11 cellular contexts compared by ENCODE assay signal in the genomic region with DNA sequence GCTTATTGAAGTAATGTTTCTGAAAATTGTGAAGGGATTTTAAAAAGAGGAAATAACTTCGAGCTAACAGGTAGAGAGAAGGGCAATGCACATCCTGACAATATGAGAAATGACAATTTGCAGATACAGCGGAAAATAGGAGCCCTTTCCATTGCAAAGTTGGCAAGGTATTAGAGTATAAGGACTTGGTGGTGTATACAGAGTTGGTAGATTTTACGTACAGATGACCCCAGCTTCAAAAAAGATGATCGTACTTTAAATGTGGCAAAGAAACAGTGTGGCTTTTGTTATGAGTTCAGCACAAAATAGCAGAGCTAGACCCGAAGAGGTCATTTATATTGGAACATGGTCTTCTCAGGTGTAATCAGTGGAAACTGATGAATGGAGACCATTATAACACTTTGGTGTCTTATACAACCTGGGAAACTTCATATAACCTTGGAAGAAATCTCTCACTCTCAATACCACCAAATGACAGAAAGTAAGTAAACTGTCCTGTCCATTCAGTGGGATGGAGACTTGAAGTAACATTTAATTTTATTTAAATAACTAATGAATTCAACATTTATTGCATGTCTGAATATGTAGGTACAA. TPM values are rescaled to one million over a fixed set of nuclear protein-coding genes. Genes with fewer than 3 reads are reported as not detected.
DNase-seq lines count a peak whose midpoint lies in the region; ATAC-seq and TF ChIP-seq lines count a peak whose summit lies in the region.
"Had no signal": no experiment of that assay in that cellular context is flagged by ENCODE, and none has a peak within 500 bp of the region (broad histone marks: within the 10 kb centered on the region; RNA-seq: fewer than 3 reads in every experiment).

No MANE protein-coding gene starts in this region.

- TF ChIP-seq POLR2A in heart left ventricle (IDR thresholded peaks at IDR 0.05) (no peak), upper lobe of left lung (IDR thresholded peaks at IDR 0.05) (no peak)

- no peak for TF ChIP-seq CTCF in heart left ventricle (IDR thresholded peaks at IDR 0.05)
- TF ChIP-seq CTCF in upper lobe of left lung (IDR thresholded peaks at IDR 0.05), result no peak

- no peaks in the 10 kb centered on the region for H3K27me3 Mint-ChIP-seq in activated T-helper 2 cell treated with anti-CD3 and anti-CD28 coated beads, Interferon-gamma antibody, Interleukin-2, Interleukin-4, amounts not matched to agents 10 μg/mL and 5 μg/mL and 100 μg/mL, durations not matched to agents 14 hours and 24 hours and 36 hours (ENCODE audit: low read depth)
- H3K27me3 Mint-ChIP-seq in memory B cell, result peaks cover 7% of the 10 kb centered on the region

- 47 to 64% (median 56%) methylated on average over 5 of the region's 5 CpGs for WGBS in heart left ventricle, 4 donors
- WGBS in upper lobe of left lung, 2 donors, result 25 to 28% methylated on average over 5 of the region's 5 CpGs

- peaks cover 16% of the 10 kb centered on the region for H3K9me3 Mint-ChIP-seq in activated T-helper 2 cell treated with anti-CD3 and anti-CD28 coated beads, Interferon-gamma antibody, Interleukin-2, Interleukin-4, amounts not matched to agents 10 μg/mL and 5 μg/mL and 100 μg/mL, durations not matched to agents 14 hours and 24 hours and 36 hours
- H3K9me3 Mint-ChIP-seq in memory B cell, result peaks cover 13% of the 10 kb centered on the region

- peak overlapping the region; percentile 79 for H3K4me3 Mint-ChIP-seq in activated T-helper 2 cell treated with anti-CD3 and anti-CD28 coated beads, Interferon-gamma antibody, Interleukin-2, Interleukin-4, amounts not matched to agents 10 μg/mL and 5 μg/mL and 100 μg/mL, durations not matched to agents 14 hours and 24 hours and 36 hours (ENCODE audit: low read depth)
- H3K4me3 Mint-ChIP-seq in memory B cell, result peak overlapping the region; percentile 76

- peaks cover 21% of the 10 kb centered on the region for H3K36me3 Mint-ChIP-seq in activated T-helper 2 cell treated with anti-CD3 and anti-CD28 coated beads, Interferon-gamma antibody, Interleukin-2, Interleukin-4, amounts not matched to agents 10 μg/mL and 5 μg/mL and 100 μg/mL, durations not matched to agents 14 hours and 24 hours and 36 hours (ENCODE audit: low read depth)
- peaks cover 17% of the 10 kb centered on the region for H3K36me3 Mint-ChIP-seq in memory B cell

- no peak for TF ChIP-seq EP300 in upper lobe of left lung (IDR thresholded peaks at IDR 0.05)

- peaks cover 44% of the 10 kb centered on the region for H3K4me1 Mint-ChIP-seq in activated T-helper 2 cell treated with anti-CD3 and anti-CD28 coated beads, Interferon-gamma antibody, Interleukin-2, Interleukin-4, amounts not matched to agents 10 μg/mL and 5 μg/mL and 100 μg/mL, durations not matched to agents 14 hours and 24 hours and 36 hours (ENCODE audit: low read depth)
- peaks cover 8% of the 10 kb centered on the region for H3K4me1 Mint-ChIP-seq in memory B cell

- peaks cover 0 to 21% (median 5%) of the 10 kb centered on the region in 12 donors for H3K9me3 ChIP-seq in heart left ventricle
- peaks cover 0 to 4% (median 0%) of the 10 kb centered on the region in 4 donors for H3K9me3 ChIP-seq in upper lobe of left lung

- DNase-seq in heart left ventricle (no peak), cardiac septum (ENCODE audit: low spot score) (no peak), memory B cell (ENCODE audit: low spot score in 2 of 2) (no peak), upper lobe of left lung (no peak), NCI-H526 (lab: John Stamatoyannopoulos, UW) (no peak)
- DNase-seq in activated T-helper 2 cell treated with anti-CD3 and anti-CD28 coated beads, Interferon-gamma antibody, Interleukin-2, Interleukin-4, amounts not matched to agents 10 μg/mL and 5 μg/mL and 100 μg/mL, durations not matched to agents 14 hours and 24 hours and 36 hours (ENCODE audit: low spot score), result no peak
- DNase-seq: NCI-H1930 had no signal

- intact Hi-C loops in heart left ventricle (cut with DNase I), result no loop called here
- intact Hi-C loops in cardiac septum (cut with DNase I), result loop anchor here (10.0 kb wide), 2 partner anchors 222 to 498 kb away; no protein-coding TSS in a partner anchor
- intact Hi-C loops in activated T-helper 2 cell treated with anti-CD3 and anti-CD28 coated beads, Interferon-gamma antibody, Interleukin-2, Interleukin-4, amounts not matched to agents 10 μg/mL and 5 μg/mL and 100 μg/mL, durations not matched to agents 14 hours and 24 hours and 36 hours (cut with micrococcal nuclease), result loop anchor here (5.0 to 10.0 kb wide), 3 partner anchors 60 to 622 kb away; no protein-coding TSS in a partner anchor

- no peak for ATAC-seq in heart left ventricle
- peak; percentile 28 for ATAC-seq in memory B cell (ENCODE audit: low read depth)
- no peak for ATAC-seq in upper lobe of left lung (ENCODE audit: low FRiP score in 2 of 2)
- ATAC-seq in HG03135 (IDR thresholded peaks at IDR 0.05; ENCODE audit: unreplicated experiment), result no peak
- no peak for ATAC-seq in GM21447 (IDR thresholded peaks at IDR 0.05; ENCODE audit: unreplicated experiment)

- H3K36me3 ChIP-seq in heart left ventricle (peaks cover 0 to 3% (median 0%) of the 10 kb centered on the region in 9 donors), upper lobe of left lung (no peaks in the 10 kb centered on the region)
- H3K36me3 ChIP-seq: BLaER1 treated with 17β-estradiol and CSF1 and Interleukin-3, amounts not matched to agents 10 nM and 100 nM had no signal

- peak overlapping the region; percentile 84 for H3K27ac Mint-ChIP-seq in activated T-helper 2 cell treated with anti-CD3 and anti-CD28 coated beads, Interferon-gamma antibody, Interleukin-2, Interleukin-4, amounts not matched to agents 10 μg/mL and 5 μg/mL and 100 μg/mL, durations not matched to agents 14 hours and 24 hours and 36 hours
- peak overlapping the region; percentile 21 for H3K27ac Mint-ChIP-seq in memory B cell

- H3K27ac ChIP-seq in heart left ventricle, result peak overlapping the region in 11 of 12 donors; percentile 4 to 95 (median 79)
- H3K27ac ChIP-seq in upper lobe of left lung, result peak overlapping the region; percentile 1 to 94 (median 74)
- H3K27ac ChIP-seq: BLaER1 treated with 17β-estradiol and CSF1 and Interleukin-3, amounts not matched to agents 10 nM and 100 nM; VCaP had no signal

- H3K4me3 ChIP-seq in heart left ventricle (peak overlapping the region in 11 of 12 donors; percentile 31 to 72 (median 52)), upper lobe of left lung (peak overlapping the region in 3 of 4 donors; percentile 37 to 52 (median 48))
- H3K4me3 ChIP-seq: BLaER1 treated with 17β-estradiol and CSF1 and Interleukin-3, amounts not matched to agents 10 nM and 100 nM had no signal

- peaks cover 0 to 37% (median under 1%) of the 10 kb centered on the region in 12 donors for H3K4me1 ChIP-seq in heart left ventricle
- H3K4me1 ChIP-seq in upper lobe of left lung, result peaks cover 0 to 10% (median 6%) of the 10 kb centered on the region in 4 donors

- H3K27me3 ChIP-seq in heart left ventricle, result no peaks in the 10 kb centered on the region
- H3K27me3 ChIP-seq in upper lobe of left lung, result no peaks in the 10 kb centered on the region

RNA-seq across cellular contexts. Expression of a gene that starts 2.3 kb away (rescaled TPM):
- total RNA-seq in heart left ventricle (10 to 100 TPM in 1 of 9 donors, 1 to 10 TPM in 8; 2.7 to 18.8 (median 4.5) TPM), cardiac septum (6.7 TPM), upper lobe of left lung (10 to 100 TPM in 5 of 6 donors, 1 to 10 TPM in 1; 8.4 to 37.8 (median 25.7) TPM)
- 1 to 10 TPM; 3.7 to 5.2 TPM for polyA plus RNA-seq in heart left ventricle
- total RNA-seq in activated T-helper 2 cell treated with anti-CD3 and anti-CD28 coated beads, Interferon-gamma antibody, Interleukin-2, Interleukin-4, amounts not matched to agents 10 μg/mL and 5 μg/mL and 100 μg/mL, durations not matched to agents 14 hours and 24 hours and 36 hours, result 5.0 and 5.1 TPM in 2 replicates

RNA-seq across cellular contexts. Expression of a gene that starts 14.4 kb away (rescaled TPM):
- total RNA-seq in heart left ventricle, result not detected
- not detected for polyA plus RNA-seq in heart left ventricle
- not detected for total RNA-seq in cardiac septum
- total RNA-seq in activated T-helper 2 cell treated with anti-CD3 and anti-CD28 coated beads, Interferon-gamma antibody, Interleukin-2, Interleukin-4, amounts not matched to agents 10 μg/mL and 5 μg/mL and 100 μg/mL, durations not matched to agents 14 hours and 24 hours and 36 hours, result not detected in 2 replicates
- not detected for total RNA-seq in upper lobe of left lung

RNA-seq across cellular contexts. Expression of a gene that starts 39.6 kb away (rescaled TPM):
- 1 to 10 TPM in 1 of 9 donors, under 1 TPM in 6, not detected in 2; 0.30 to 1.1 (median 0.56) TPM for total RNA-seq in heart left ventricle
- under 1 TPM; 0.08 to 0.76 TPM for polyA plus RNA-seq in heart left ventricle
- not detected for total RNA-seq in cardiac septum
- not detected in 2 replicates for total RNA-seq in activated T-helper 2 cell treated with anti-CD3 and anti-CD28 coated beads, Interferon-gamma antibody, Interleukin-2, Interleukin-4, amounts not matched to agents 10 μg/mL and 5 μg/mL and 100 μg/mL, durations not matched to agents 14 hours and 24 hours and 36 hours
- total RNA-seq in upper lobe of left lung, result 1 to 10 TPM in 4 of 6 donors, not detected in 2; 1.2 to 6.9 (median 2.0) TPM

Comparison
In these comparisons a context has a peak if more than half of its experiments do, and no peak if none do; other contexts are left out.
1. intact Hi-C loops: an anchor here in cardiac septum (10.0 kb wide) and activated T-helper 2 cell treated with anti-CD3 and anti-CD28 coated beads, Interferon-gamma antibody, Interleukin-2, Interleukin-4, amounts not matched to agents 10 μg/mL and 5 μg/mL and 100 μg/mL, durations not matched to agents 14 hours and 24 hours and 36 hours (5.0 to 10.0 kb wide); none called in heart left ventricle.